Comparison of ENCODE assay signal across 22 cellular contexts in genomic region chrX:113390531-113390930, GRCh38.
A peak's percentile ranks its signal among the peaks of the same experiment; 100 is the strongest.
DNase-seq lines count a peak whose midpoint lies in the region; ATAC-seq, FAIRE-seq and TF ChIP-seq lines count a peak whose summit lies in the region.
"Had no signal": no experiment of that assay in that cellular context is flagged by ENCODE, and none has a peak within 500 bp of the region (broad histone marks: within the 10 kb centered on the region; RNA-seq: fewer than 3 reads in every experiment).

No MANE protein-coding gene starts in this region.

- no peak overlapping the region for H2AFZ ChIP-seq in MM.1S (ENCODE audit: low read length)
- H2AFZ ChIP-seq in astrocyte (ENCODE audit: low read depth, low read length), result no peak overlapping the region
- H2AFZ ChIP-seq: GM23338 had no signal

- H4K20me1 ChIP-seq in MM.1S (ENCODE audit: insufficient read depth, low read length) (no peaks in the 10 kb centered on the region), astrocyte (ENCODE audit: insufficient read depth, low read length) (no peaks in the 10 kb centered on the region)

- H3K9ac ChIP-seq in MM.1S (ENCODE audit: low read length) (no peak overlapping the region), astrocyte (ENCODE audit: low read length) (no peak overlapping the region)

- H3K4me1 Mint-ChIP-seq in astrocyte (ENCODE audit: low read depth, unreplicated experiment), result peaks cover 5% of the 10 kb centered on the region
- H3K4me1 Mint-ChIP-seq: B cell, GM23338 had no signal

- H3K9me2 ChIP-seq in MM.1S (replicated peaks; ENCODE audit: insufficient read depth, low read length), result no peaks in the 10 kb centered on the region

- H3K36me3 ChIP-seq in BE2C (no peaks in the 10 kb centered on the region), MM.1S (replicated peaks; ENCODE audit: insufficient read depth, low read length) (no peaks in the 10 kb centered on the region), astrocyte (ENCODE audit: insufficient read depth, low read length) (no peaks in the 10 kb centered on the region), heart right ventricle (no peaks in the 10 kb centered on the region)
- H3K36me3 ChIP-seq: SJSA1 had no signal

- H3K27me3 ChIP-seq in BE2C (no peaks in the 10 kb centered on the region), MM.1S (replicated peaks; ENCODE audit: insufficient read depth, low read length) (no peaks in the 10 kb centered on the region), astrocyte (ENCODE audit: insufficient read depth, low read length) (no peaks in the 10 kb centered on the region), heart right ventricle (peaks cover 0 to 24% (median 0%) of the 10 kb centered on the region in 7 donors)
- H3K27me3 ChIP-seq: SJSA1 had no signal

- H3K79me2 ChIP-seq in MM.1S (ENCODE audit: low read length), result no peaks in the 10 kb centered on the region
- no peaks in the 10 kb centered on the region for H3K79me2 ChIP-seq in astrocyte (ENCODE audit: insufficient read depth, low read length)

- H3K9me3 ChIP-seq in BE2C (no peaks in the 10 kb centered on the region), MM.1S (replicated peaks; ENCODE audit: insufficient read depth, low read length) (no peaks in the 10 kb centered on the region), astrocyte (ENCODE audit: insufficient read depth, low read depth, low read length) (no peaks in the 10 kb centered on the region), heart right ventricle (peaks cover 0 to 11% (median 0%) of the 10 kb centered on the region in 11 donors)
- H3K9me3 ChIP-seq: A549, SJSA1 had no signal

- ATAC-seq in heart right ventricle (no peak), GM18519 (IDR thresholded peaks at IDR 0.05; ENCODE audit: low FRiP score, unreplicated experiment) (no peak)
- ATAC-seq: A549, GM23338, Right ventricle myocardium inferior had no signal

- no peaks in the 10 kb centered on the region for H3K27me3 Mint-ChIP-seq in astrocyte (ENCODE audit: low read depth, unreplicated experiment)
- H3K27me3 Mint-ChIP-seq: B cell had no signal

- H3F3A ChIP-seq in MM.1S (ENCODE audit: insufficient read depth, low read length), result no peaks in the 10 kb centered on the region

- H3K4me3 ChIP-seq in BE2C (ENCODE audit: low read depth, low read length) (no peak overlapping the region), MM.1S (ENCODE audit: low read length) (no peak overlapping the region), astrocyte (ENCODE audit: insufficient read depth, low read depth, low read length) (no peak overlapping the region), heart right ventricle (no peak overlapping the region)
- H3K4me3 ChIP-seq: A549, GM23338, SJSA1 had no signal

- DNase-seq in BE2C, result no peak
- DNase-seq in GM18507 (ENCODE audit: extremely low spot score, insufficient read length, low read depth), result no peak
- peak; percentile 58 for DNase-seq in MM.1S
- DNase-seq in astrocyte (ENCODE audit: low read depth), result no peak
- DNase-seq in D721Med (ENCODE audit: insufficient read length, low spot score), result no peak
- no peak for DNase-seq in heart right ventricle
- DNase-seq in activated CD4-positive, CD25-positive, alpha-beta regulatory T cell treated with anti-CD3 and anti-CD28 coated beads, Interleukin-2, amount 50 U/mL, for 72 hours, result no peak
- DNase-seq: EL, GF-D8, KG1, MV-4-11, NCI-H1105 treated with DMSO at 0.1 percent for 48 hours, NCI-H2029 treated with DMSO at 0.1 percent for 48 hours, NCI-H446 treated with DMSO at 0.1 percent for 48 hours, NCI-H526 treated with DMSO at 0.1 percent for 48 hours had no signal

- H3K4me1 ChIP-seq in BE2C, result no peaks in the 10 kb centered on the region
- peaks cover 4% of the 10 kb centered on the region; the same call in 1 of the 2 replicates for H3K4me1 ChIP-seq in MM.1S (ENCODE audit: low read length)
- H3K4me1 ChIP-seq in astrocyte (ENCODE audit: insufficient read depth, low read length), result no peaks in the 10 kb centered on the region
- H3K4me1 ChIP-seq in heart right ventricle, result no peaks in the 10 kb centered on the region
- H3K4me1 ChIP-seq: A549 had no signal

- FAIRE-seq in GM18507 (lab: Jason Lieb, UNC) (peak; percentile 9), astrocyte (lab: Jason Lieb, UNC) (peak; percentile 13), D721Med (lab: Jason Lieb, UNC) (no peak)
- FAIRE-seq: A549, RCC 7860 had no signal

- no peak overlapping the region for H3K4me3 Mint-ChIP-seq in astrocyte (ENCODE audit: unreplicated experiment)
- H3K4me3 Mint-ChIP-seq: B cell, GM23338 had no signal

- intact Hi-C loops in heart right ventricle (cut with DNase I), result no loop called here

- 0 out of 2 replicates have a peak overlapping the region, but pooled peaks have one; percentile 6 for H3K4me2 ChIP-seq in MM.1S (ENCODE audit: low read depth, low read length)
- H3K4me2 ChIP-seq in astrocyte (ENCODE audit: low read length), result no peak overlapping the region
- H3K4me2 ChIP-seq: A549, GM23338 had no signal

- H3K27ac ChIP-seq in MM.1S (ENCODE audit: low read length) (no peak overlapping the region), astrocyte (ENCODE audit: low read depth, low read length) (no peak overlapping the region), heart right ventricle (no peak overlapping the region)
- H3K27ac ChIP-seq: A549, SJSA1 had no signal

- no peaks in the 10 kb centered on the region for H3K9me3 Mint-ChIP-seq in astrocyte (ENCODE audit: unreplicated experiment)

- H3K27ac Mint-ChIP-seq in astrocyte (ENCODE audit: unreplicated experiment), result no peak overlapping the region
- H3K27ac Mint-ChIP-seq: B cell, GM23338 had no signal

- no peaks in the 10 kb centered on the region for H3K36me3 Mint-ChIP-seq in astrocyte (ENCODE audit: low read depth, unreplicated experiment)

- WGBS in heart right ventricle, 2 donors, result 77 to 79% methylated on average over 3 of the region's 3 CpGs

- TF ChIP-seq CTCF in BE2C (IDR thresholded peaks at IDR 0.05; ENCODE audit: low read depth, low read length) (0 out of 2 replicates have a peak, but pooled peaks have one; percentile 7), MM.1S (IDR thresholded peaks at IDR 0.05; ENCODE audit: low read length) (peak; percentile 42), astrocyte (IDR thresholded peaks at IDR 0.05; ENCODE audit: insufficient read depth, low read depth, low read length) (no peak), D721Med (IDR thresholded peaks at IDR 0.05; ENCODE audit: insufficient read depth, missing control alignments) (no peak), heart right ventricle (IDR thresholded peaks at IDR 0.05) (no peak)

Comparison
In these comparisons a context has a peak if more than half of its experiments do, and no peak if none do; other contexts are left out.
1. CTCF ChIP-seq: peak in BE2C (single experiment) and MM.1S (single experiment); none in astrocyte (single experiment), D721Med (single experiment) and heart right ventricle (0 of 9).